8 cellular contexts compared by ENCODE assay signal in genomic region chr17:74212262-74212912, GRCh38. TPM values are rescaled to one million over a fixed set of nuclear protein-coding genes. Genes with fewer than 3 reads are reported as not detected.
DNase-seq lines count a peak whose midpoint lies in the region; ATAC-seq and TF ChIP-seq lines count a peak whose summit lies in the region.

No MANE protein-coding gene starts in this region.

- DNase-seq in CD14-positive monocyte (ENCODE audit: low spot score) (no peak), epithelial cell of proximal tubule (ENCODE audit: low read depth) (no peak), natural killer cell (no peak), cerebellar cortex (ENCODE audit: low spot score) (no peak), AG08395 (ENCODE audit: low spot score) (no peak)

- intact Hi-C loops in CD14-positive monocyte (cut with micrococcal nuclease): loop anchor here (5.0 kb wide), 4 partner anchors 35 to 140 kb away; no protein-coding TSS in a partner anchor
- intact Hi-C loops in natural killer cell (cut with micrococcal nuclease): loop anchor here (5.0 kb wide), 2 partner anchors 70 to 145 kb away; no protein-coding TSS in a partner anchor

- peak overlapping the region; percentile 35; the same call in 1 of the 2 replicates for H3K27ac ChIP-seq in HEK293 (ENCODE audit: extremely low read depth, low read depth, low read length)

- ATAC-seq in natural killer cell: peak in 2 of 3 donors; percentile 3 to 14
- no peak for ATAC-seq in HG03280 (IDR thresholded peaks at IDR 0.05; ENCODE audit: unreplicated experiment)

- peaks cover 20 to 43% of the 10 kb centered on the region in 2 experiments for H3K36me3 ChIP-seq in HEK293 (ENCODE audit: control insufficient read depth in 2 of 2, insufficient read depth in 1 of 2, low read length in 2 of 2)

- POLR2A ChIA-PET in HEK293 (lab: Yijun Ruan, JAX): interaction anchor here (0.7 to 1.6 kb wide), 4 partner anchors 8 to 76 kb away, joined by 3 to 14 read pairs (median 4); partner anchors contain the start of gene RPL38

- H3K4me3 Mint-ChIP-seq in CD14-positive monocyte: peak overlapping the region; percentile 99
- peak overlapping the region; percentile 88 for H3K4me3 Mint-ChIP-seq in natural killer cell

- H3K4me1 Mint-ChIP-seq in CD14-positive monocyte (peaks cover 67% of the 10 kb centered on the region), natural killer cell (peaks cover 36 to 38% of the 10 kb centered on the region in 2 donors)

- CTCF ChIA-PET in HEK293 (lab: Yijun Ruan, JAX): interaction anchor here (0.8 to 2.4 kb wide), 8 partner anchors 8 to 392 kb away, joined by 3 to 18 read pairs (median 5); no protein-coding TSS in a partner anchor

- H3K36me3 Mint-ChIP-seq in CD14-positive monocyte (peaks cover 46 to 62% of the 10 kb centered on the region in 2 donors), natural killer cell (no peaks in the 10 kb centered on the region)

- TF ChIP-seq CTCF in CD14-positive monocyte (IDR thresholded peaks at IDR 0.05) (no peak), HEK293 (tag by site-specific recombination; IDR thresholded peaks at IDR 0.05) (no peak), WI38 (IDR thresholded peaks at IDR 0.05; ENCODE audit: low read depth, low read length) (no peak), epithelial cell of proximal tubule (conservative IDR thresholded peaks at IDR 0.05; ENCODE audit: low read depth, low read length) (no peak), natural killer cell (IDR thresholded peaks at IDR 0.05) (no peak)

- H3K9me3 ChIP-seq in HEK293 (ENCODE audit: control insufficient read depth, insufficient read depth, low read depth, low read length): no peaks in the 10 kb centered on the region

- H3K4me3 ChIP-seq in HEK293 (ENCODE audit: low read depth, low read length): no peak overlapping the region
- H3K4me3 ChIP-seq in WI38 (ENCODE audit: low read depth, low read length): peak overlapping the region; percentile 74
- H3K4me3 ChIP-seq in epithelial cell of proximal tubule (ENCODE audit: low read depth, low read length): peak overlapping the region; percentile 68

- H3K27me3 Mint-ChIP-seq in CD14-positive monocyte (ENCODE audit: low read depth in 3 of 3): no peaks in the 10 kb centered on the region
- no peaks in the 10 kb centered on the region for H3K27me3 Mint-ChIP-seq in natural killer cell (ENCODE audit: low read depth in 2 of 2)

- H3K27ac Mint-ChIP-seq in CD14-positive monocyte: peak overlapping the region; percentile 93 to 99 (median 97)
- peak overlapping the region; percentile 81 to 91 for H3K27ac Mint-ChIP-seq in natural killer cell

- no peaks in the 10 kb centered on the region for H3K9me3 Mint-ChIP-seq in CD14-positive monocyte
- H3K9me3 Mint-ChIP-seq in natural killer cell: no peaks in the 10 kb centered on the region

- H3K4me1 ChIP-seq in HEK293 (ENCODE audit: control insufficient read depth, insufficient read depth, low read length): no peaks in the 10 kb centered on the region

TF ChIP-seq in HEK293, 187 proteins besides CTCF, POLR2A, EP300 and RAD21:
- TF ChIP-seq ZNF777 (tag by site-specific recombination; IDR thresholded peaks at IDR 0.05; ENCODE audit: borderline replicate concordance): no peak
- TF ChIP-seq MYNN (tag by site-specific recombination; IDR thresholded peaks at IDR 0.05; ENCODE audit: borderline replicate concordance): no peak
- TF ChIP-seq ZNF341 (tag by site-specific recombination; IDR thresholded peaks at IDR 0.05; ENCODE audit: low read depth): peak; percentile 37
- TF ChIP-seq SP3 (tag by site-specific recombination; IDR thresholded peaks at IDR 0.05): no peak
- 0 out of 2 replicates have a peak, but pooled peaks have one; percentile 13 for TF ChIP-seq KLF1 (tag by site-specific recombination; IDR thresholded peaks at IDR 0.05)
- TF ChIP-seq ZBTB6 (tag by site-specific recombination; IDR thresholded peaks at IDR 0.05): no peak
- TF ChIP-seq ZNF350 (tag by site-specific recombination; IDR thresholded peaks at IDR 0.05): no peak
- TF ChIP-seq ZNF248 (tag by site-specific recombination; IDR thresholded peaks at IDR 0.05): no peak
- TF ChIP-seq ZBTB48 (tag by site-specific recombination; IDR thresholded peaks at IDR 0.05): peak; percentile 51; the same call in 1 of the 2 replicates
- no peak for TF ChIP-seq ZNF335 (tag by site-specific recombination; conservative IDR thresholded peaks at IDR 0.05)
- TF ChIP-seq ZBTB21 (tag by site-specific recombination; IDR thresholded peaks at IDR 0.05): no peak
- TF ChIP-seq ZNF664 (tag by site-specific recombination; IDR thresholded peaks at IDR 0.05): peak; percentile 98
- no peak for TF ChIP-seq ZNF146 (tag by site-specific recombination; IDR thresholded peaks at IDR 0.05)

RNA-seq across cellular contexts. Expression of gene TTYH2, which starts 1.0 kb away (rescaled TPM):
- polyA plus RNA-seq in CD14-positive monocyte: 10 to 100 TPM; 12.3 to 18.7 TPM
- total RNA-seq in epithelial cell of proximal tubule (0.29 and 1.2 TPM in 2 replicates), natural killer cell (1 to 10 TPM; 4.3 to 7.9 (median 4.8) TPM)

RNA-seq across cellular contexts. Expression of gene RPL38, which starts 8.9 kb away (rescaled TPM):
- 1,000 to 10,000 TPM in 1 of 2 donors, 100 to 1,000 TPM in 1; 919 to 1,070 TPM for polyA plus RNA-seq in CD14-positive monocyte
- 617 and 721 TPM in 2 replicates for total RNA-seq in epithelial cell of proximal tubule
- total RNA-seq in natural killer cell: 100 to 1,000 TPM; 560 to 802 (median 759) TPM
